ENCODE assay signal across 17 cellular contexts in the genomic region with DNA sequence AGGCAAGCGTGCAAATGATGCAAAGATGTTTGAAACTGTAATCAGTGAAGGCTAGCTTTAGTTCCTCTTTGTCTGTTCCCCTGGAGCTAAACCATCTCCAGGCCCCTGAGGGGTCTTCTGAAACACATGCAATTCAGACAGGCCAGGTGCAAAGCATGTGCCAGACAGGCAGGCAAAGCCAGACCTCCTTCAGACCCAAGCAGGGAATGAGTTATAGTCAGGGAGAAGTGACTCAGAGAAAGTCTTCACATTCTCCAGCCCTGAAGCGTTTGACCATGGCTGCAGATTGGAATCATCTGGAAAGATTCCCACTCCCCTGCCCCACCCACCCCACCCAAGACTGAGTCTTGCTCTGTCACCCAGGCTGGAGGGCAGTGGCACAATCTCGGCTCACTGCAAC.
"Had no signal": no experiment of that assay in that cellular context is flagged by ENCODE, and none has a peak within 500 bp of the region (broad histone marks: within the 10 kb centered on the region; RNA-seq: fewer than 3 reads in every experiment).

No MANE protein-coding gene starts in this region.

- H3K27ac ChIP-seq: ascending aorta, coronary artery, epithelial cell of prostate, left ventricle myocardium inferior, parathyroid adenoma, tibial artery, VCaP had no signal

- DNase-seq: activated CD4-positive, alpha-beta memory T cell treated with anti-CD3 and anti-CD28 coated beads, Interleukin-2, amount 10 ng/mL, durations not matched to agents 7 days and 5 days; activated naive CD8-positive, alpha-beta T cell treated with anti-CD3 and anti-CD28 coated beads, Interleukin-2, amount 10 ng/mL, durations not matched to agents 7 days and 5 days; caudate nucleus; effector memory CD4-positive, alpha-beta T cell; left ventricle myocardium inferior; mesenchymal stem cell; naive B cell; stimulated activated CD4-positive, alpha-beta T cell treated with anti-CD3 and anti-CD28 coated beads, Interleukin-1b, Interleukin-23, amount 100 ng/mL, for 48 hours; T-cell; T1000; tibial artery had no signal

- H3K9ac ChIP-seq: parathyroid adenoma had no signal

- H3K79me2 ChIP-seq: parathyroid adenoma had no signal

- H3K9me3 ChIP-seq: ascending aorta, left ventricle myocardium inferior, tibial artery had no signal

- H2AFZ ChIP-seq: parathyroid adenoma had no signal

- H3K27me3 ChIP-seq: ascending aorta, tibial artery had no signal

- H3K36me3 ChIP-seq: ascending aorta, left ventricle myocardium inferior, tibial artery had no signal

- ATAC-seq: stimulated activated memory B cell treated with anti-CD40 and anti-IgM and Interleukin-4, amounts not matched to agents 10 μg/mL and 1 μg/mL and 100 μg/mL, for 72 hours; T-cell had no signal

- H3K4me3 ChIP-seq: ascending aorta, coronary artery, left ventricle myocardium inferior, tibial artery had no signal

- H3K4me1 ChIP-seq: ascending aorta, parathyroid adenoma, tibial artery had no signal
